8 cellular contexts compared by ENCODE assay signal in genomic region chr4:84499065-84499982, GRCh38. TPM values are rescaled to one million over a fixed set of nuclear protein-coding genes. Genes with fewer than 3 reads are reported as not detected.
A peak's percentile ranks its signal among the peaks of the same experiment; 100 is the strongest.
DNase-seq lines count a peak whose midpoint lies in the region; ATAC-seq and TF ChIP-seq lines count a peak whose summit lies in the region.

NKX6-1 (minus strand) TSS chr4:84499292; CDS start chr4:84498228, 1,064 bp downstream.

- H3K79me2 ChIP-seq in Karpas-422 (ENCODE audit: low read length) = no peaks in the 10 kb centered on the region

- peak within 1 kb of the TSS; percentile 23 to 39 for H3K4me3 ChIP-seq in neutrophil (ENCODE audit: low read depth in 1 of 2, low read length in 1 of 2)
- no peak within 1 kb of the TSS for H3K4me3 ChIP-seq in Karpas-422 (ENCODE audit: low read length)

- H3K9me2 ChIP-seq in Karpas-422 (replicated peaks; ENCODE audit: insufficient read depth, low read length) = no peaks in the 10 kb centered on the region

- H3K27ac Mint-ChIP-seq in activated CD8-positive, alpha-beta T cell treated with anti-CD3 and anti-CD28 coated beads, Interleukin-2, amount 10 ng/mL, durations not matched to agents 7 days and 5 days = peak within 1 kb of the TSS; percentile 76

- H3K4me3 Mint-ChIP-seq in activated CD8-positive, alpha-beta T cell treated with anti-CD3 and anti-CD28 coated beads, Interleukin-2, amount 10 ng/mL, durations not matched to agents 7 days and 5 days = peak within 1 kb of the TSS; percentile 64

- peaks cover 7% of the 10 kb centered on the region for H3K9me3 Mint-ChIP-seq in activated CD8-positive, alpha-beta T cell treated with anti-CD3 and anti-CD28 coated beads, Interleukin-2, amount 10 ng/mL, durations not matched to agents 7 days and 5 days (ENCODE audit: insufficient read depth)

- H4K20me1 ChIP-seq in Karpas-422 (ENCODE audit: insufficient read depth, low read depth, low read length) = no peaks in the 10 kb centered on the region

- TF ChIP-seq CTCF in neutrophil (IDR thresholded peaks at IDR 0.05) = no peak

- H3K4me1 ChIP-seq in neutrophil (ENCODE audit: control insufficient read depth in 1 of 2, insufficient read depth in 1 of 2, low read depth in 1 of 2, low read length in 1 of 2) (peaks cover 10 to 33% of the 10 kb centered on the region in 2 experiments), Karpas-422 (ENCODE audit: low read length) (no peaks in the 10 kb centered on the region)

- H3K27ac ChIP-seq in neutrophil (no peak within 1 kb of the TSS), Karpas-422 (ENCODE audit: low read length) (no peak within 1 kb of the TSS)

- H3K4me2 ChIP-seq in Karpas-422 (ENCODE audit: low read depth, low read length, poor library complexity, severe bottlenecking) = no peak within 1 kb of the TSS

- H3K36me3 ChIP-seq in neutrophil (no peaks in the 10 kb centered on the region), Karpas-422 (ENCODE audit: insufficient read depth, low read length) (no peaks in the 10 kb centered on the region)

- peak; percentile 35 for ATAC-seq in activated CD8-positive, alpha-beta T cell treated with anti-CD3 and anti-CD28 coated beads, Interleukin-2, amount 10 ng/mL, durations not matched to agents 7 days and 5 days

- POLR2A ChIA-PET in activated CD8-positive, alpha-beta T cell treated with anti-CD3 and anti-CD28 coated beads, Interleukin-2, amount 10 ng/mL, durations not matched to agents 7 days and 5 days (lab: Charles Lee) = no interaction called here

- CTCF ChIA-PET in activated CD8-positive, alpha-beta T cell treated with anti-CD3 and anti-CD28 coated beads, Interleukin-2, amount 10 ng/mL, durations not matched to agents 7 days and 5 days (lab: Charles Lee) = no interaction called here

- H3K9me3 ChIP-seq in neutrophil (no peaks in the 10 kb centered on the region), Karpas-422 (ENCODE audit: low read length) (no peaks in the 10 kb centered on the region)

- H2AFZ ChIP-seq in Karpas-422 (ENCODE audit: low read length) = no peak within 1 kb of the TSS

- no peak within 1 kb of the TSS for H3K9ac ChIP-seq in Karpas-422 (ENCODE audit: low read length)

- peaks cover 14% of the 10 kb centered on the region for H3K4me1 Mint-ChIP-seq in activated CD8-positive, alpha-beta T cell treated with anti-CD3 and anti-CD28 coated beads, Interleukin-2, amount 10 ng/mL, durations not matched to agents 7 days and 5 days (ENCODE audit: low read depth)

- H3K27me3 ChIP-seq in neutrophil (peaks cover 100% of the 10 kb centered on the region), Karpas-422 (ENCODE audit: low read length) (no peaks in the 10 kb centered on the region)

- DNase-seq in GM04504 (ENCODE audit: low read depth) (peak; percentile 53), NCI-H1694 treated with DMSO at 0.1 percent for 48 hours (lab: John Stamatoyannopoulos, UW) (peak; percentile 79), glomerular visceral epithelial cell (ENCODE audit: extremely low spot score) (peak; percentile 96), HCEC 1CT (no peak), Karpas-422 (no peak), RKO (ENCODE audit: low spot score) (no peak)
- DNase-seq in activated CD8-positive, alpha-beta T cell treated with anti-CD3 and anti-CD28 coated beads, Interleukin-2, amount 10 ng/mL, durations not matched to agents 7 days and 5 days = no peak

- H3K27me3 Mint-ChIP-seq in activated CD8-positive, alpha-beta T cell treated with anti-CD3 and anti-CD28 coated beads, Interleukin-2, amount 10 ng/mL, durations not matched to agents 7 days and 5 days (ENCODE audit: low read depth) = peaks cover 85% of the 10 kb centered on the region

- H3K36me3 Mint-ChIP-seq in activated CD8-positive, alpha-beta T cell treated with anti-CD3 and anti-CD28 coated beads, Interleukin-2, amount 10 ng/mL, durations not matched to agents 7 days and 5 days (ENCODE audit: low read depth) = peaks cover 17% of the 10 kb centered on the region

RNA-seq across cellular contexts. Expression of gene NKX6-1, which starts in this region (rescaled TPM):
- not detected for total RNA-seq in activated CD8-positive, alpha-beta T cell treated with anti-CD3 and anti-CD28 coated beads, Interleukin-2, amount 10 ng/mL, durations not matched to agents 7 days and 5 days
- total RNA-seq in Karpas-422 (2014; rRNA removed; shearing (Covaris generic); ENCODE audit: low replicate concordance) = not detected in 2 replicates

Comparison
In these comparisons a context has a peak if more than half of its experiments do, and no peak if none do; other contexts are left out.
1. Peak in ATAC-seq in activated CD8-positive, alpha-beta T cell treated with anti-CD3 and anti-CD28 coated beads, Interleukin-2, amount 10 ng/mL, durations not matched to agents 7 days and 5 days; RNA of the gene not detected or under 1 TPM.
2. DNase-seq: peak in GM04504 (single experiment), NCI-H1694 treated with DMSO at 0.1 percent for 48 hours (single experiment) and glomerular visceral epithelial cell (single experiment); none in activated CD8-positive, alpha-beta T cell treated with anti-CD3 and anti-CD28 coated beads, Interleukin-2, amount 10 ng/mL, durations not matched to agents 7 days and 5 days (single experiment), HCEC 1CT (single experiment), Karpas-422 (single experiment) and RKO (single experiment).